1 cellular context compared by ENCODE assay signal in genomic region chr1:89820423-89821321, GRCh38.
TF ChIP-seq lines count a peak whose summit lies in the region.

TSS of gene LRRC8D (plus strand) at chr1:89821032. CDS start at chr1:89933069, 112,037 bp downstream.

TF ChIP-seq in HepG2, 621 proteins besides CTCF, POLR2A, EP300 and RAD21 (continued from another document and continues in another):
- TF ChIP-seq MAZ (IDR thresholded peaks at IDR 0.05; ENCODE audit: borderline replicate concordance, low read depth, low read length) (no peak), MAZ (CRISPR knock-in tag; IDR thresholded peaks at IDR 0.05; ENCODE audit: low read depth) (no peak), ETS1 (CRISPR knock-in tag; IDR thresholded peaks at IDR 0.05) (no peak), LBX2 (CRISPR knock-in tag; IDR thresholded peaks at IDR 0.05; ENCODE audit: borderline replicate concordance) (no peak), NFE2L1 (CRISPR knock-in tag; IDR thresholded peaks at IDR 0.05; ENCODE audit: borderline replicate concordance) (no peak), CREB3 (CRISPR knock-in tag; IDR thresholded peaks at IDR 0.05) (peak; percentile 85; the same call in 1 of the 2 replicates), ZNF317 (CRISPR knock-in tag; IDR thresholded peaks at IDR 0.05) (peak; percentile 51; the same call in 1 of the 2 replicates), GATAD2A (CRISPR knock-in tag; IDR thresholded peaks at IDR 0.05) (peak; percentile 42), POGZ (CRISPR knock-in tag; IDR thresholded peaks at IDR 0.05) (peak; percentile 90), ZZZ3 (CRISPR knock-in tag; IDR thresholded peaks at IDR 0.05; ENCODE audit: borderline replicate concordance) (no peak), ETV5 (CRISPR knock-in tag; IDR thresholded peaks at IDR 0.05; ENCODE audit: borderline replicate concordance) (peak; percentile 11; the same call in 1 of the 2 replicates), ZNF513 (CRISPR knock-in tag; conservative IDR thresholded peaks at IDR 0.05) (no peak), HDAC1 (CRISPR knock-in tag; IDR thresholded peaks at IDR 0.05) (peak; percentile 70), ZNF431 (CRISPR knock-in tag; IDR thresholded peaks at IDR 0.05; ENCODE audit: borderline replicate concordance, low read depth) (no peak), SKIL (CRISPR knock-in tag; IDR thresholded peaks at IDR 0.05; ENCODE audit: borderline replicate concordance) (no peak), ZNF724P (CRISPR knock-in tag; IDR thresholded peaks at IDR 0.05; ENCODE audit: borderline replicate concordance) (no peak), KLF9 (CRISPR knock-in tag; IDR thresholded peaks at IDR 0.05; ENCODE audit: low read depth) (no peak), ELF4 (CRISPR knock-in tag; IDR thresholded peaks at IDR 0.05; ENCODE audit: borderline replicate concordance) (no peak), KDM5A (IDR thresholded peaks at IDR 0.05; ENCODE audit: borderline replicate concordance, low read length) (no peak), ZNF816 (CRISPR knock-in tag; IDR thresholded peaks at IDR 0.05; ENCODE audit: borderline replicate concordance) (peak; percentile 85; the same call in 1 of the 2 replicates), ZNF446 (CRISPR knock-in tag; IDR thresholded peaks at IDR 0.05) (no peak), ZNF160 (CRISPR knock-in tag; IDR thresholded peaks at IDR 0.05) (no peak; the same call in 1 of the 2 replicates), MLLT10 (CRISPR knock-in tag; IDR thresholded peaks at IDR 0.05) (no peak), PLSCR1 (CRISPR knock-in tag; IDR thresholded peaks at IDR 0.05; ENCODE audit: borderline replicate concordance) (no peak), TEF (CRISPR knock-in tag; IDR thresholded peaks at IDR 0.05) (no peak), ZNF34 (CRISPR knock-in tag; IDR thresholded peaks at IDR 0.05; ENCODE audit: borderline replicate concordance) (no peak), IKZF5 (CRISPR knock-in tag; IDR thresholded peaks at IDR 0.05) (0 out of 2 replicates have a peak, but pooled peaks have one; percentile 48), SP1 (IDR thresholded peaks at IDR 0.05) (no peak), SP1 (CRISPR knock-in tag; IDR thresholded peaks at IDR 0.05) (no peak), ZNF3 (CRISPR knock-in tag; IDR thresholded peaks at IDR 0.05) (no peak), KDM2A (CRISPR knock-in tag; IDR thresholded peaks at IDR 0.05; ENCODE audit: borderline replicate concordance, low read depth) (peak; percentile 63; the same call in 1 of the 2 replicates), ZNF605 (CRISPR knock-in tag; IDR thresholded peaks at IDR 0.05) (peak; percentile 70; the same call in 1 of the 2 replicates), TOE1 (CRISPR knock-in tag; IDR thresholded peaks at IDR 0.05) (no peak), DMAP1 (CRISPR knock-in tag; IDR thresholded peaks at IDR 0.05) (peak; percentile 30; the same call in 1 of the 2 replicates), KDM6A (CRISPR knock-in tag; IDR thresholded peaks at IDR 0.05; ENCODE audit: low read depth) (no peak), ZNF550 (CRISPR knock-in tag; IDR thresholded peaks at IDR 0.05; ENCODE audit: borderline replicate concordance) (no peak), ZNF44 (CRISPR knock-in tag; IDR thresholded peaks at IDR 0.05) (0 out of 2 replicates have a peak, but pooled peaks have one; percentile 68), MED8 (CRISPR knock-in tag; IDR thresholded peaks at IDR 0.05; ENCODE audit: insufficient replicate concordance) (peak; percentile 73), SMAD1 (CRISPR knock-in tag; IDR thresholded peaks at IDR 0.05; ENCODE audit: borderline replicate concordance, low read depth) (no peak), TARDBP (CRISPR knock-in tag; IDR thresholded peaks at IDR 0.05) (no peak), SIX1 (CRISPR knock-in tag; IDR thresholded peaks at IDR 0.05; ENCODE audit: borderline replicate concordance) (no peak), ZSCAN12 (CRISPR knock-in tag; IDR thresholded peaks at IDR 0.05) (no peak), ZNF672 (CRISPR knock-in tag; IDR thresholded peaks at IDR 0.05) (0 out of 2 replicates have a peak, but pooled peaks have one; percentile 65), RARA (CRISPR knock-in tag; IDR thresholded peaks at IDR 0.05) (0 out of 2 replicates have a peak, but pooled peaks have one; percentile 24), BCL3 (CRISPR knock-in tag; IDR thresholded peaks at IDR 0.05) (0 out of 2 replicates have a peak, but pooled peaks have one; percentile 20), NR2F1 (CRISPR knock-in tag; IDR thresholded peaks at IDR 0.05) (no peak), MATR3 (CRISPR knock-in tag; IDR thresholded peaks at IDR 0.05) (no peak), ZFP82 (CRISPR knock-in tag; IDR thresholded peaks at IDR 0.05; ENCODE audit: borderline replicate concordance) (0 out of 2 replicates have a peak, but pooled peaks have one; percentile 36), PITX1 (CRISPR knock-in tag; IDR thresholded peaks at IDR 0.05) (peak; percentile 33; the same call in 1 of the 2 replicates), ZNF782 (CRISPR knock-in tag; IDR thresholded peaks at IDR 0.05; ENCODE audit: borderline replicate concordance) (no peak), REST (IDR thresholded peaks at IDR 0.05; ENCODE audit: borderline replicate concordance in 1 of 2, low read depth in 1 of 2, low read length in 2 of 2) (no peak), ZNF207 (IDR thresholded peaks at IDR 0.05; ENCODE audit: borderline replicate concordance) (no peak), ZNF784 (CRISPR knock-in tag; IDR thresholded peaks at IDR 0.05; ENCODE audit: borderline replicate concordance) (peak; percentile 81; the same call in 1 of the 2 replicates), ZNF781 (CRISPR knock-in tag; IDR thresholded peaks at IDR 0.05; ENCODE audit: borderline replicate concordance, not compliant biosample characterization) (no peak), IRF2 (CRISPR knock-in tag; IDR thresholded peaks at IDR 0.05) (no peak), FOXP1 (IDR thresholded peaks at IDR 0.05) (no peak), FOXP1 (CRISPR knock-in tag; IDR thresholded peaks at IDR 0.05) (no peak), ZNF720 (CRISPR knock-in tag; IDR thresholded peaks at IDR 0.05) (no peak)
